Comparison of ENCODE assay signal across 1 cellular context in the genomic region with DNA sequence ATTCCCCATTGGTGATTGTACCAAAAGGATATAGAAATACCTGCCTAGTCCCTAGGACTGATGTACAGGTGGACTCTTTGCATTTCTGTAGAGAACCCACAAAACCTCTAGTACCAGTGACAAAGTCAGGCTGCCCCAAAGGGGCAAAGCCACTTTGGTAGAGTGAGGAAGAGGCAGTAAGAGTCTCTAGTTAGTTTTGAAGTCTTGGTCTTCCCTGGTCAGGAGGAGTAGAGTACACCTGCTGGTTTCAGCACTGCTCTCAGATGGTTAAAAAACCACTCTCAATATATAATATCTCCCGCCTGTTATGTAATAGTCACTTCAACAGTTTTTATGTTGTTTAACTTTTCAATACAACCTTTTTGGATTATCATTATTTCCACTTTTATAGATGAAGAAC.
TF ChIP-seq lines count a peak whose summit lies in the region.

No MANE protein-coding gene starts in this region.

TF ChIP-seq in HepG2, 621 proteins besides CTCF, POLR2A, EP300 and RAD21:
- TF ChIP-seq SRSF4 (IDR thresholded peaks at IDR 0.05; ENCODE audit: low read depth, low read length, poor library complexity, severe bottlenecking), result no peak
- TF ChIP-seq ZBTB42 (CRISPR knock-in tag; IDR thresholded peaks at IDR 0.05), result no peak
- TF ChIP-seq BCL6 (CRISPR knock-in tag; IDR thresholded peaks at IDR 0.05), result no peak
TF ChIP-seq in HepG2: peak in this region for 0.
